ENCODE assay signal across 9 cellular contexts in genomic region chr7:5554287-5554785, GRCh38. TPM values are rescaled to one million over a fixed set of nuclear protein-coding genes. Genes with fewer than 3 reads are reported as not detected.
A peak's percentile ranks its signal among the peaks of the same experiment; 100 is the strongest.
DNase-seq lines count a peak whose midpoint lies in the region; ATAC-seq and TF ChIP-seq lines count a peak whose summit lies in the region.
"Had no signal": no experiment of that assay in that cellular context is flagged by ENCODE, and none has a peak within 500 bp of the region (broad histone marks: within the 10 kb centered on the region; RNA-seq: fewer than 3 reads in every experiment).

No MANE protein-coding gene starts in this region.

- H3K27me3 ChIP-seq in lower lobe of right lung (ENCODE audit: low read depth) (no peaks in the 10 kb centered on the region), suprapubic skin (no peaks in the 10 kb centered on the region)

- no peaks in the 10 kb centered on the region for H3K36me3 Mint-ChIP-seq in T-helper 2 cell treated with Interferon-gamma antibody and Interleukin-4, amounts not matched to agents 5 μg/mL and 100 μg/mL, for 36 hours (ENCODE audit: low read depth)
- no peaks in the 10 kb centered on the region for H3K36me3 Mint-ChIP-seq in activated naive CD8-positive, alpha-beta T cell treated with anti-CD3 and anti-CD28 coated beads, Interleukin-2, amount 10 ng/mL, durations not matched to agents 7 days and 5 days

- no peak for DNase-seq in T-helper 2 cell treated with Interferon-gamma antibody and Interleukin-4, amounts not matched to agents 5 μg/mL and 100 μg/mL, for 36 hours (ENCODE audit: low spot score)
- DNase-seq in T-helper 2 cell (no peak), lower lobe of right lung (peak; percentile 55), suprapubic skin (ENCODE audit: low spot score in 2 of 2) (no peak), hypothalamus (lab: John Stamatoyannopoulos, UW) (no peak), NCI-H748 treated with DMSO at 0.1 percent for 48 hours (lab: John Stamatoyannopoulos, UW) (no peak)
- no peak for DNase-seq in activated naive CD8-positive, alpha-beta T cell treated with anti-CD3 and anti-CD28 coated beads, Interleukin-2, amount 10 ng/mL, durations not matched to agents 7 days and 5 days

- H3K9me3 Mint-ChIP-seq in T-helper 2 cell treated with Interferon-gamma antibody and Interleukin-4, amounts not matched to agents 5 μg/mL and 100 μg/mL, for 36 hours, result no peaks in the 10 kb centered on the region
- H3K9me3 Mint-ChIP-seq in activated naive CD8-positive, alpha-beta T cell treated with anti-CD3 and anti-CD28 coated beads, Interleukin-2, amount 10 ng/mL, durations not matched to agents 7 days and 5 days, result no peaks in the 10 kb centered on the region

- H3K4me1 Mint-ChIP-seq in T-helper 2 cell treated with Interferon-gamma antibody and Interleukin-4, amounts not matched to agents 5 μg/mL and 100 μg/mL, for 36 hours (ENCODE audit: low read depth), result peaks cover 32% of the 10 kb centered on the region
- peaks cover 29% of the 10 kb centered on the region for H3K4me1 Mint-ChIP-seq in activated naive CD8-positive, alpha-beta T cell treated with anti-CD3 and anti-CD28 coated beads, Interleukin-2, amount 10 ng/mL, durations not matched to agents 7 days and 5 days

- 93% methylated on average over 9 of the region's 9 CpGs for WGBS in suprapubic skin

- peaks cover 35% of the 10 kb centered on the region for H3K4me1 ChIP-seq in lower lobe of right lung
- H3K4me1 ChIP-seq in suprapubic skin, result peaks cover 48% of the 10 kb centered on the region

- peaks cover 6% of the 10 kb centered on the region for H3K27me3 Mint-ChIP-seq in T-helper 2 cell treated with Interferon-gamma antibody and Interleukin-4, amounts not matched to agents 5 μg/mL and 100 μg/mL, for 36 hours (ENCODE audit: low read depth)
- H3K27me3 Mint-ChIP-seq in activated naive CD8-positive, alpha-beta T cell treated with anti-CD3 and anti-CD28 coated beads, Interleukin-2, amount 10 ng/mL, durations not matched to agents 7 days and 5 days, result peaks cover under 1% of the 10 kb centered on the region

- H3K4me3 ChIP-seq in lower lobe of right lung (peak overlapping the region; percentile 74), suprapubic skin (no peak overlapping the region)
- H3K4me3 ChIP-seq: SK-N-MC had no signal

- intact Hi-C loops in lower lobe of right lung (cut with DNase I), result no loop called here

- ATAC-seq in activated naive CD8-positive, alpha-beta T cell treated with anti-CD3 and anti-CD28 coated beads, Interleukin-2, amount 10 ng/mL, durations not matched to agents 7 days and 5 days (ENCODE audit: low read depth), result no peak
- ATAC-seq in lower lobe of right lung (no peak), GM18909 (IDR thresholded peaks at IDR 0.05; ENCODE audit: poor library complexity, unreplicated experiment) (no peak)

- POLR2A ChIA-PET in activated naive CD8-positive, alpha-beta T cell treated with anti-CD3 and anti-CD28 coated beads, Interleukin-2, amount 10 ng/mL, durations not matched to agents 7 days and 5 days (lab: Charles Lee), result no interaction called here

- H3K27ac ChIP-seq in lower lobe of right lung (peak overlapping the region; percentile 100), suprapubic skin (peak overlapping the region; percentile 98)
- H3K27ac ChIP-seq: SK-N-MC had no signal

- TF ChIP-seq CTCF in lower lobe of right lung (IDR thresholded peaks at IDR 0.05) (no peak), suprapubic skin (IDR thresholded peaks at IDR 0.05) (no peak)

- H3K36me3 ChIP-seq in lower lobe of right lung, result no peaks in the 10 kb centered on the region
- no peaks in the 10 kb centered on the region for H3K36me3 ChIP-seq in suprapubic skin

- H3K27ac Mint-ChIP-seq in T-helper 2 cell treated with Interferon-gamma antibody and Interleukin-4, amounts not matched to agents 5 μg/mL and 100 μg/mL, for 36 hours, result peak overlapping the region; percentile 19
- H3K27ac Mint-ChIP-seq in activated naive CD8-positive, alpha-beta T cell treated with anti-CD3 and anti-CD28 coated beads, Interleukin-2, amount 10 ng/mL, durations not matched to agents 7 days and 5 days, result peak overlapping the region; percentile 80

- TF ChIP-seq POLR2A in suprapubic skin (IDR thresholded peaks at IDR 0.05), result no peak

- H3K9me3 ChIP-seq in lower lobe of right lung (no peaks in the 10 kb centered on the region), suprapubic skin (no peaks in the 10 kb centered on the region)

- no peak for TF ChIP-seq EP300 in suprapubic skin (IDR thresholded peaks at IDR 0.05)

- H3K4me3 Mint-ChIP-seq in T-helper 2 cell treated with Interferon-gamma antibody and Interleukin-4, amounts not matched to agents 5 μg/mL and 100 μg/mL, for 36 hours, result peak overlapping the region; percentile 47
- peak overlapping the region; percentile 45 for H3K4me3 Mint-ChIP-seq in activated naive CD8-positive, alpha-beta T cell treated with anti-CD3 and anti-CD28 coated beads, Interleukin-2, amount 10 ng/mL, durations not matched to agents 7 days and 5 days

RNA-seq across cellular contexts. Expression of gene ACTB, which starts 23.9 kb away (rescaled TPM):
- 1,000 to 10,000 TPM; 8,205 to 8,750 TPM for total RNA-seq in activated naive CD8-positive, alpha-beta T cell treated with anti-CD3 and anti-CD28 coated beads, Interleukin-2, amount 10 ng/mL, durations not matched to agents 7 days and 5 days
- total RNA-seq in lower lobe of right lung, result 3,617 TPM
- 1,000 to 10,000 TPM; 1,382 to 2,494 (median 2,273) TPM for total RNA-seq in suprapubic skin

RNA-seq across cellular contexts. Expression of gene FSCN1, which starts 38.3 kb away (rescaled TPM):
- total RNA-seq in activated naive CD8-positive, alpha-beta T cell treated with anti-CD3 and anti-CD28 coated beads, Interleukin-2, amount 10 ng/mL, durations not matched to agents 7 days and 5 days, result 10 to 100 TPM; 15.2 to 19.3 TPM
- total RNA-seq in lower lobe of right lung (43.8 TPM), suprapubic skin (10 to 100 TPM; 63.0 to 88.9 (median 73.2) TPM)

RNA-seq across cellular contexts. Expression of gene FBXL18, which starts 40.7 kb away (rescaled TPM):
- 10 to 100 TPM; 11.4 to 12.0 TPM for total RNA-seq in activated naive CD8-positive, alpha-beta T cell treated with anti-CD3 and anti-CD28 coated beads, Interleukin-2, amount 10 ng/mL, durations not matched to agents 7 days and 5 days
- total RNA-seq in lower lobe of right lung, result 9.2 TPM
- total RNA-seq in suprapubic skin, result 10 to 100 TPM; 12.2 to 19.0 (median 16.8) TPM
